ENCODE assay signal across 16 cellular contexts in the genomic region with DNA sequence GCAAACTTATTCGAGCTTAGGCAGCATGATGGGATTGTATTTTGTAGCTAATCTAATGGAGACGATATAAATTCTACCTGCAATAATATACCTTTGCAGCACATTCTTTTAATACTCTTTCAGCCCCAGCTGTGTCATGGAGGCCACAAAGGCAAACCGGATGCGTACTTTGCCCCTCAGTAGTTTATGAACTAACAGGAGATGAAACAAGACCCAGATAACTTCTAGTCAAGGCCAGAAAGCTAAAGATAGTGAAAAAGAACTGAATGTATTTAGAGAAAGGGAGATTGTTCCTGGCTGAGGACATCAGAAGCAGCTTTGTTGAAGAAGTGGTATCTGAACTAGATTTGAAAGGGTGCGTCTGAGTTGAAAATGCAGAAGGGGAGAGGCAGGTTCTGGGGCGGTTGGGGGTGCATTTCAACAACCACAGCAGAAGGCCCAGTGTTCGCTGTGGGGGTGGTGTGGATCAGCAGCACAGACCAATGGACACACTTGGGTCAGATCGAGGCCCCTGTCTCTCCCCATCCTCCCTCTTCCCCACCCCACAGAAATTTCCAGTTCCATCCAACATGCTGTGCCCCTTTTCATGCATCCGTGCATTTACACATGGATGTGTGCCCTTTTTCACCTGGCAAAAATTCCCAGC. TPM values are rescaled to one million over a fixed set of nuclear protein-coding genes. Genes with fewer than 3 reads are reported as not detected.
DNase-seq lines count a peak whose midpoint lies in the region; ATAC-seq, FAIRE-seq and TF ChIP-seq lines count a peak whose summit lies in the region.
"Had no signal": no experiment of that assay in that cellular context is flagged by ENCODE, and none has a peak within 500 bp of the region (broad histone marks: within the 10 kb centered on the region; RNA-seq: fewer than 3 reads in every experiment).

No MANE protein-coding gene starts in this region.

- no peaks in the 10 kb centered on the region for H3K9me3 ChIP-seq in CD4-positive, alpha-beta memory T cell (ENCODE audit: control insufficient read depth in 1 of 2, low read length in 2 of 2)
- no peaks in the 10 kb centered on the region for H3K9me3 ChIP-seq in HCT116 (ENCODE audit: control insufficient read depth in 1 of 2, insufficient read depth in 1 of 2, low read depth in 1 of 2, low read length in 2 of 2)
- H3K9me3 ChIP-seq in GM12878 (replicated peaks; ENCODE audit: control insufficient read depth, insufficient read depth, low read length): no peaks in the 10 kb centered on the region
- H3K9me3 ChIP-seq in colonic mucosa: no peaks in the 10 kb centered on the region
- H3K9me3 ChIP-seq: transverse colon had no signal

- H3K4me2 ChIP-seq in HCT116 (ENCODE audit: low read length) (peak overlapping the region; percentile 97; the same call in 1 of the 2 replicates), GM12878 (ENCODE audit: control insufficient read depth, insufficient read depth) (peak overlapping the region; percentile 30; the same call in 1 of the 2 replicates)

- no peak overlapping the region for H3K9ac ChIP-seq in HCT116 (ENCODE audit: low read length)
- no peak overlapping the region for H3K9ac ChIP-seq in GM12878 (ENCODE audit: control insufficient read depth, insufficient read depth, low read length)
- H3K9ac ChIP-seq in colonic mucosa (ENCODE audit: low read depth in 2 of 2, low read length in 2 of 2): peak overlapping the region in 1 of 2 donors; percentile 21

- H3K9me3 Mint-ChIP-seq in CD4-positive, alpha-beta memory T cell: peaks cover 0 to 10% (median 0%) of the 10 kb centered on the region in 8 donors
- H3K9me3 Mint-ChIP-seq in nephron progenitor cell: no peaks in the 10 kb centered on the region
- H3K9me3 Mint-ChIP-seq: T-helper 2 cell treated with Interferon-gamma antibody and Interleukin-4, amounts not matched to agents 5 μg/mL and 100 μg/mL, for 36 hours had no signal

- no peak overlapping the region for H3K4me3 ChIP-seq in CD4-positive, alpha-beta memory T cell (ENCODE audit: low read length in 2 of 2)
- H3K4me3 ChIP-seq in HCT116 (replicated peaks in 1 of 2; ENCODE audit: low read depth in 1 of 2, low read length in 2 of 2) (no peak overlapping the region), GM12878 (no peak overlapping the region), colonic mucosa (no peak overlapping the region)
- H3K4me3 ChIP-seq: transverse colon had no signal

- BruUV-seq in HCT116 (replicated peaks; lab: Mats Ljungman, UMichigan) (no TSS peak), GM12878 (replicated peaks; lab: Mats Ljungman, UMichigan) (no TSS peak)

- no peaks in the 10 kb centered on the region for H4K20me1 ChIP-seq in HCT116 (ENCODE audit: insufficient read depth)
- no peaks in the 10 kb centered on the region for H4K20me1 ChIP-seq in GM12878 (ENCODE audit: control insufficient read depth, insufficient read depth)

- peaks cover 8 to 20% of the 10 kb centered on the region in 2 donors for H3K36me3 Mint-ChIP-seq in CD4-positive, alpha-beta memory T cell
- peaks cover 11% of the 10 kb centered on the region for H3K36me3 Mint-ChIP-seq in nephron progenitor cell (ENCODE audit: low read depth)

- ATAC-seq in HCT116 (no peak), GM12878 (no peak)
- ATAC-seq: activated CD4-positive, CD25-positive, alpha-beta regulatory T cell treated with anti-CD3 and anti-CD28 coated beads, Interleukin-2, amount 50 U/mL, for 24 hours; foreskin keratinocyte; GM23338; K562 had no signal

- CTCF ChIA-PET in CD4-positive, alpha-beta memory T cell (lab: Charles Lee; ENCODE audit: partially characterized antibody): interaction anchor here (0.6 to 1.7 kb wide), 3 partner anchors 46 to 362 kb away, joined by 3 to 4 read pairs (median 3); no protein-coding TSS in a partner anchor
- CTCF ChIA-PET in HCT116 (lab: Charles Lee) (interaction anchor here (0.7 kb wide), 1 partner anchor 198 kb away, joined by 3 read pairs; no protein-coding TSS in a partner anchor), GM12878 (lab: Yijun Ruan, JAX) (interaction anchor here (0.5 to 0.8 kb wide), 3 partner anchors 14 to 350 kb away, joined by 3 to 4 read pairs (median 3); no protein-coding TSS in a partner anchor)

- 97% methylated on average over 9 of the region's 9 CpGs for WGBS in GM12878 (ENCODE audit: insufficient coverage, insufficient replicate concordance, low lambda C conversion rate, missing lambda C conversion rate)

- no peak for TF ChIP-seq CTCF in HCT116 (IDR thresholded peaks at IDR 0.05 in 2 of 3, conservative IDR thresholded peaks at IDR 0.05 in 1 of 3; ENCODE audit: borderline replicate concordance in 1 of 3, insufficient read depth in 1 of 3, low read depth in 2 of 3, low read length in 2 of 3)
- no peak for TF ChIP-seq CTCF in GM12878 (IDR thresholded peaks at IDR 0.05 in 2 of 3, conservative IDR thresholded peaks at IDR 0.05 in 1 of 3; ENCODE audit: control insufficient read depth in 2 of 3, extremely low read depth in 1 of 3, insufficient read depth in 1 of 3, low read depth in 3 of 3, low read length in 3 of 3)
- TF ChIP-seq CTCF in nephron progenitor cell (IDR thresholded peaks at IDR 0.05): no peak
- no peak for TF ChIP-seq CTCF in colonic mucosa (IDR thresholded peaks at IDR 0.05)

- H3K27me3 Mint-ChIP-seq in CD4-positive, alpha-beta memory T cell: peaks cover 3 to 6% of the 10 kb centered on the region in 2 donors
- peaks cover 11% of the 10 kb centered on the region for H3K27me3 Mint-ChIP-seq in nephron progenitor cell (ENCODE audit: low read depth, poor library complexity)

- H3K79me2 ChIP-seq in HCT116 (ENCODE audit: insufficient read depth, low read length) (peaks cover 19% of the 10 kb centered on the region), GM12878 (ENCODE audit: control insufficient read depth, insufficient read depth, low read length) (peaks cover 14% of the 10 kb centered on the region)

- intact Hi-C loops in CD4-positive, alpha-beta memory T cell (cut with micrococcal nuclease): no loop called here
- intact Hi-C loops in HCT116 (cut with micrococcal nuclease): no loop called here
- intact Hi-C loops in GM12878 (cut with micrococcal nuclease; ENCODE audit: unreplicated experiment): no loop called here
- intact Hi-C loops in colonic mucosa (cut with DNase I): no loop called here

- DNase-seq in CD4-positive, alpha-beta memory T cell: no peak
- no peak for DNase-seq in HCT116 (ENCODE audit: low read depth, low spot score)
- no peak for DNase-seq in GM12878 (ENCODE audit: low read depth, low spot score)
- DNase-seq in nephron progenitor cell: no peak
- DNase-seq in DMS79 (lab: John Stamatoyannopoulos, UW): no peak
- no peak for DNase-seq in DMS 273 treated with DMSO at 0.1 percent for 48 hours (lab: John Stamatoyannopoulos, UW)
- no peak for DNase-seq in NCI-H1436 (lab: John Stamatoyannopoulos, UW)
- no peak for DNase-seq in colonic mucosa
- DNase-seq: foreskin keratinocyte, NCI-H2081 treated with DMSO at 0.1 percent for 48 hours, NCI-H524, transverse colon had no signal

- no peak overlapping the region for H3K27ac ChIP-seq in CD4-positive, alpha-beta memory T cell (ENCODE audit: low read depth, low read length)
- H3K27ac ChIP-seq in HCT116 (ENCODE audit: low read depth, low read length): no peak overlapping the region
- H3K27ac ChIP-seq in GM12878 (ENCODE audit: control insufficient read depth, insufficient read depth): no peak overlapping the region
- no peak overlapping the region for H3K27ac ChIP-seq in colonic mucosa
- H3K27ac ChIP-seq: foreskin keratinocyte had no signal

- H3K27me3 ChIP-seq in CD4-positive, alpha-beta memory T cell (ENCODE audit: insufficient read depth, low read length): no peaks in the 10 kb centered on the region
- H3K27me3 ChIP-seq in HCT116 (ENCODE audit: insufficient read depth, low read length) (no peaks in the 10 kb centered on the region), GM12878 (replicated peaks in 1 of 2; ENCODE audit: control insufficient read depth in 2 of 2, insufficient read depth in 2 of 2, low read length in 1 of 2) (no peaks in the 10 kb centered on the region), colonic mucosa (no peaks in the 10 kb centered on the region)
- H3K27me3 ChIP-seq: foreskin keratinocyte, transverse colon had no signal

- TF ChIP-seq EP300 in GM12878 (IDR thresholded peaks at IDR 0.05; ENCODE audit: borderline replicate concordance in 1 of 2, control insufficient read depth in 1 of 2, low read depth in 2 of 2, low read length in 2 of 2): no peak

- peak overlapping the region in 5 of 7 donors; percentile 2 to 100 (median 72) for H3K27ac Mint-ChIP-seq in CD4-positive, alpha-beta memory T cell
- peak overlapping the region; percentile 42 for H3K27ac Mint-ChIP-seq in nephron progenitor cell
- H3K27ac Mint-ChIP-seq: GM23338; T-helper 2 cell treated with Interferon-gamma antibody and Interleukin-4, amounts not matched to agents 5 μg/mL and 100 μg/mL, for 36 hours had no signal

- H3K4me1 ChIP-seq in CD4-positive, alpha-beta memory T cell (ENCODE audit: insufficient read depth, low read length): peaks cover 36% of the 10 kb centered on the region
- H3K4me1 ChIP-seq in HCT116 (ENCODE audit: control insufficient read depth in 1 of 2, insufficient read depth in 2 of 2, low read length in 2 of 2) (peaks cover 25 to 46% of the 10 kb centered on the region in 2 experiments), GM12878 (ENCODE audit: control insufficient read depth, insufficient read depth, low read length) (peaks cover 18% of the 10 kb centered on the region), colonic mucosa (peaks cover 7% of the 10 kb centered on the region)
- H3K4me1 ChIP-seq: foreskin keratinocyte had no signal

- POLR2A ChIA-PET in CD4-positive, alpha-beta memory T cell (lab: Charles Lee; ENCODE audit: partially characterized antibody): interaction anchor here (1.1 to 1.7 kb wide), 3 partner anchors 8 to 42 kb away, joined by 3 read pairs; a partner anchor contains a TSS
- POLR2A ChIA-PET in HCT116 (lab: Charles Lee) (no interaction called here), GM12878 (lab: Charles Lee) (no interaction called here)

- H3K9me2 ChIP-seq in HCT116 (ENCODE audit: insufficient read depth): no peaks in the 10 kb centered on the region

- peaks cover 26 to 55% (median 40%) of the 10 kb centered on the region in 4 donors for H3K4me1 Mint-ChIP-seq in CD4-positive, alpha-beta memory T cell
- peaks cover 42% of the 10 kb centered on the region for H3K4me1 Mint-ChIP-seq in nephron progenitor cell

- H2AFZ ChIP-seq in HCT116 (ENCODE audit: low read depth, low read length, poor library complexity, severe bottlenecking) (no peak overlapping the region), GM12878 (ENCODE audit: control insufficient read depth, low read depth, low read length) (no peak overlapping the region)
- H2AFZ ChIP-seq: GM23338 had no signal

- SMC1A ChIA-PET in GM12878 (lab: Charles Lee; ENCODE audit: uncharacterized antibody, unreplicated experiment): interaction anchor here (0.8 to 1.6 kb wide), 4 partner anchors 16 to 354 kb away, joined by 3 read pairs; a partner anchor contains a TSS

- no peak for TF ChIP-seq POLR2A in HCT116 (IDR thresholded peaks at IDR 0.05; ENCODE audit: borderline replicate concordance, extremely low read depth, insufficient read depth, insufficient read length)
- no peak for TF ChIP-seq POLR2A in GM12878 (IDR thresholded peaks at IDR 0.05; ENCODE audit: low read depth, low read length)

- FAIRE-seq in GM12878 (lab: Jason Lieb, UNC): no peak
- FAIRE-seq: K562 had no signal

- H3K36me3 ChIP-seq in CD4-positive, alpha-beta memory T cell (ENCODE audit: insufficient read depth, low read length): peaks cover 4% of the 10 kb centered on the region
- no peaks in the 10 kb centered on the region; a peak in 1 of 4 replicates for H3K36me3 ChIP-seq in HCT116 (ENCODE audit: control insufficient read depth in 1 of 2, insufficient read depth in 2 of 2, low read length in 2 of 2)
- peaks cover 0 to 3% of the 10 kb centered on the region in 2 experiments; a peak in 1 of 4 replicates for H3K36me3 ChIP-seq in GM12878 (ENCODE audit: control insufficient read depth in 2 of 2, insufficient read depth in 2 of 2, low read length in 1 of 2)
- no peaks in the 10 kb centered on the region for H3K36me3 ChIP-seq in colonic mucosa
- H3K36me3 ChIP-seq: transverse colon had no signal

- no peak for TF ChIP-seq RAD21 in HCT116 (IDR thresholded peaks at IDR 0.05; ENCODE audit: low read depth)
- no peak for TF ChIP-seq RAD21 in GM12878 (IDR thresholded peaks at IDR 0.05; ENCODE audit: insufficient read depth, low read depth, low read length)

- RAD21 ChIA-PET in HCT116 (lab: Charles Lee; ENCODE audit: low non-redundant PET in 1 of 2, low total read pairs in 2 of 2, uncharacterized antibody in 2 of 2, unreplicated experiment in 2 of 2): no interaction called here
- RAD21 ChIA-PET in GM12878 (lab: Charles Lee; ENCODE audit: unreplicated experiment): interaction anchor here (0.6 to 0.7 kb wide), 2 partner anchors 195 to 333 kb away, joined by 3 read pairs; no protein-coding TSS in a partner anchor

- peak overlapping the region in 2 of 8 donors; percentile 1 to 17 for H3K4me3 Mint-ChIP-seq in CD4-positive, alpha-beta memory T cell
- peak overlapping the region; percentile 44 for H3K4me3 Mint-ChIP-seq in nephron progenitor cell

- in situ Hi-C loops in GM12878 (cut with MboI): loop anchor here (25.0 kb wide), 1 partner anchor 559 kb away; a partner anchor contains a TSS

RNA-seq across cellular contexts. Expression of a gene that starts 2.0 kb away (rescaled TPM):
- total RNA-seq in CD4-positive, alpha-beta memory T cell: 10 to 100 TPM; 19.0 to 21.7 TPM
- 1 to 10 TPM; 4.0 to 6.9 TPM for polyA plus RNA-seq in CD4-positive, alpha-beta memory T cell
- 17.7 TPM for total RNA-seq in HCT116 (2021; ENCODE audit: unreplicated experiment)
- polyA plus RNA-seq in HCT116 (2012): 7.8 and 11.2 TPM in 2 replicates
- 14.8 and 17.0 TPM in 2 replicates for total RNA-seq in GM12878 (2013; cell fraction: nucleolus; rRNA removed)
- 11.9 and 12.1 TPM in 2 replicates for total RNA-seq in GM12878 (2014; rRNA removed)
- 8.0 and 9.3 TPM in 2 replicates for total RNA-seq in GM12878 (2014; rRNA removed; fragmentation: Illumina TruSeq; extraction: Trizol)
- total RNA-seq in GM12878 (2021): 11.9 and 13.1 TPM in 2 replicates
- polyA plus RNA-seq in GM12878 (2011; ENCODE audit: low read depth): 7.9 TPM
- polyA plus RNA-seq in GM12878 (2011; rRNA removed): 8.0 and 8.1 TPM in 2 replicates
- 8.5 and 9.5 TPM in 2 replicates for polyA plus RNA-seq in GM12878 (2011; cell fraction: cytosol; rRNA removed)
- polyA plus RNA-seq in GM12878 (2011; cell fraction: nucleus; rRNA removed): 20.0 and 20.4 TPM in 2 replicates
- 8.7 and 10.4 TPM in 2 replicates for polyA plus RNA-seq in GM12878 (2012)
- polyA plus RNA-seq in GM12878 (2014; fragmentation: Illumina TruSeq; extraction: Trizol): 8.2 and 9.7 TPM in 2 replicates
- 1 to 10 TPM; 1.4 to 2.6 TPM for polyA plus RNA-seq in GM12878 (2014; fragmentation: Nextera tagmentation; extraction: Ambion mirVana)
- 14.4 and 14.7 TPM in 2 replicates for polyA plus RNA-seq in GM12878 (2014; rRNA removed)
- polyA plus RNA-seq in GM12878 (2016; fragmentation: Nextera tagmentation; extraction: Ambion mirVana): 1 to 10 TPM; 2.6 to 5.6 TPM
- 4.8 and 7.9 TPM in 2 replicates for polyA minus RNA-seq in GM12878 (2011; rRNA and poly(A)+ RNA removed)
- 3.9 and 4.3 TPM in 2 replicates for polyA minus RNA-seq in GM12878 (2011; cell fraction: cytosol; rRNA and poly(A)+ RNA removed)
- 4.0 and 5.1 TPM in 2 replicates for polyA minus RNA-seq in GM12878 (2011; cell fraction: nucleus; rRNA and poly(A)+ RNA removed)
- 10 to 100 TPM in 1 of 2 donors, 1 to 10 TPM in 1; 7.2 to 11.0 TPM for total RNA-seq in colonic mucosa

RNA-seq across cellular contexts. Expression of a gene that starts 16.6 kb away (rescaled TPM):
- 1 to 10 TPM in 1 of 2 experiments, under 1 TPM in 1; 0.73 to 1.3 TPM for total RNA-seq in CD4-positive, alpha-beta memory T cell
- polyA plus RNA-seq in CD4-positive, alpha-beta memory T cell: 1 to 10 TPM in 1 of 2 donors, not detected in 1; 1.4 TPM
- 9.4 TPM for total RNA-seq in HCT116 (2021; ENCODE audit: unreplicated experiment)
- 5.7 and 7.0 TPM in 2 replicates for polyA plus RNA-seq in HCT116 (2012)
- 7.9 and 8.3 TPM in 2 replicates for total RNA-seq in GM12878 (2013; cell fraction: nucleolus; rRNA removed)
- 1.0 and 1.3 TPM in 2 replicates for total RNA-seq in GM12878 (2014; rRNA removed)
- total RNA-seq in GM12878 (2014; rRNA removed; fragmentation: Illumina TruSeq; extraction: Trizol): 1.4 and 2.2 TPM in 2 replicates
- total RNA-seq in GM12878 (2021): 0.92 and 1.7 TPM in 2 replicates
- 0.64 TPM for polyA plus RNA-seq in GM12878 (2011; ENCODE audit: low read depth)
- polyA plus RNA-seq in GM12878 (2011; rRNA removed): 1.5 and 2.0 TPM in 2 replicates
- polyA plus RNA-seq in GM12878 (2011; cell fraction: cytosol; rRNA removed): 2.0 and 2.1 TPM in 2 replicates
- 9.0 and 9.8 TPM in 2 replicates for polyA plus RNA-seq in GM12878 (2011; cell fraction: nucleus; rRNA removed)
- 0.88 and 1.2 TPM in 2 replicates for polyA plus RNA-seq in GM12878 (2012)
- 1.8 and 2.1 TPM in 2 replicates for polyA plus RNA-seq in GM12878 (2014; fragmentation: Illumina TruSeq; extraction: Trizol)
- polyA plus RNA-seq in GM12878 (2014; fragmentation: Nextera tagmentation; extraction: Ambion mirVana): under 1 TPM; 0.10 to 0.46 TPM
- polyA plus RNA-seq in GM12878 (2014; rRNA removed): 2.4 and 3.0 TPM in 2 replicates
- polyA plus RNA-seq in GM12878 (2016; fragmentation: Nextera tagmentation; extraction: Ambion mirVana): 1 to 10 TPM; 1.2 to 1.5 TPM
- 0.67 and 1.2 TPM in 2 replicates for polyA minus RNA-seq in GM12878 (2011; rRNA and poly(A)+ RNA removed)
- polyA minus RNA-seq in GM12878 (2011; cell fraction: cytosol; rRNA and poly(A)+ RNA removed): 1.0 TPM in 1 of 2 replicates, not detected in the other
- polyA minus RNA-seq in GM12878 (2011; cell fraction: nucleus; rRNA and poly(A)+ RNA removed): 1.6 and 2.7 TPM in 2 replicates
- total RNA-seq in colonic mucosa: 1 to 10 TPM; 4.8 to 6.9 TPM

RNA-seq across cellular contexts. Expression of a gene that starts 41.1 kb away (rescaled TPM):
- total RNA-seq in CD4-positive, alpha-beta memory T cell: 10 to 100 TPM; 31.5 to 32.3 TPM
- 10 to 100 TPM; 31.3 to 37.7 TPM for polyA plus RNA-seq in CD4-positive, alpha-beta memory T cell
- total RNA-seq in HCT116 (2021; ENCODE audit: unreplicated experiment) (49.1 TPM), GM12878 (2014; rRNA removed) (42.6 and 45.7 TPM in 2 replicates), GM12878 (2014; rRNA removed; fragmentation: Illumina TruSeq; extraction: Trizol) (43.5 and 45.4 TPM in 2 replicates), GM12878 (2021) (44.5 and 45.8 TPM in 2 replicates), colonic mucosa (10 to 100 TPM; 29.5 to 43.2 TPM)
- polyA plus RNA-seq in HCT116 (2012): 38.8 and 49.9 TPM in 2 replicates
- total RNA-seq in GM12878 (2013; cell fraction: nucleolus; rRNA removed): 39.6 and 50.0 TPM in 2 replicates
- 37.7 TPM for polyA plus RNA-seq in GM12878 (2011; ENCODE audit: low read depth)
- polyA plus RNA-seq in GM12878 (2011; rRNA removed) (53.5 and 62.0 TPM in 2 replicates), GM12878 (2014; fragmentation: Illumina TruSeq; extraction: Trizol) (56.4 and 59.3 TPM in 2 replicates), GM12878 (2014; fragmentation: Nextera tagmentation; extraction: Ambion mirVana) (10 to 100 TPM; 47.9 to 52.6 TPM), GM12878 (2014; rRNA removed) (50.8 and 53.1 TPM in 2 replicates), GM12878 (2016; fragmentation: Nextera tagmentation; extraction: Ambion mirVana) (10 to 100 TPM; 70.1 to 73.3 TPM)
- 57.7 and 60.9 TPM in 2 replicates for polyA plus RNA-seq in GM12878 (2011; cell fraction: cytosol; rRNA removed)
- 26.7 and 28.8 TPM in 2 replicates for polyA plus RNA-seq in GM12878 (2011; cell fraction: nucleus; rRNA removed)
- polyA plus RNA-seq in GM12878 (2012): 41.0 and 48.4 TPM in 2 replicates
- 42.9 and 54.6 TPM in 2 replicates for polyA minus RNA-seq in GM12878 (2011; rRNA and poly(A)+ RNA removed)
- 14.3 and 16.3 TPM in 2 replicates for polyA minus RNA-seq in GM12878 (2011; cell fraction: cytosol; rRNA and poly(A)+ RNA removed)
- 9.9 and 17.9 TPM in 2 replicates for polyA minus RNA-seq in GM12878 (2011; cell fraction: nucleus; rRNA and poly(A)+ RNA removed)

RNA-seq across cellular contexts. Expression of a gene that starts 41.2 kb away (rescaled TPM):
- 10 to 100 TPM in 1 of 2 experiments, 1 to 10 TPM in 1; 9.9 to 12.6 TPM for total RNA-seq in CD4-positive, alpha-beta memory T cell
- polyA plus RNA-seq in CD4-positive, alpha-beta memory T cell: 1 to 10 TPM in 1 of 2 donors, under 1 TPM in 1; 0.89 to 5.6 TPM
- total RNA-seq in HCT116 (2021; ENCODE audit: unreplicated experiment): 12.2 TPM
- polyA plus RNA-seq in HCT116 (2012): 3.8 and 4.4 TPM in 2 replicates
- 5.8 and 7.2 TPM in 2 replicates for total RNA-seq in GM12878 (2013; cell fraction: nucleolus; rRNA removed)
- 3.2 and 5.8 TPM in 2 replicates for total RNA-seq in GM12878 (2014; rRNA removed)
- 2.5 and 3.0 TPM in 2 replicates for total RNA-seq in GM12878 (2014; rRNA removed; fragmentation: Illumina TruSeq; extraction: Trizol)
- total RNA-seq in GM12878 (2021): 8.1 and 10.0 TPM in 2 replicates
- 1.5 TPM for polyA plus RNA-seq in GM12878 (2011; ENCODE audit: low read depth)
- 1.6 and 1.8 TPM in 2 replicates for polyA plus RNA-seq in GM12878 (2011; rRNA removed)
- 1.3 and 1.7 TPM in 2 replicates for polyA plus RNA-seq in GM12878 (2011; cell fraction: cytosol; rRNA removed)
- polyA plus RNA-seq in GM12878 (2011; cell fraction: nucleus; rRNA removed): 1.8 and 3.5 TPM in 2 replicates
- polyA plus RNA-seq in GM12878 (2012): 2.6 and 2.8 TPM in 2 replicates
- polyA plus RNA-seq in GM12878 (2014; fragmentation: Illumina TruSeq; extraction: Trizol): 2.5 and 2.8 TPM in 2 replicates
- polyA plus RNA-seq in GM12878 (2014; fragmentation: Nextera tagmentation; extraction: Ambion mirVana): under 1 TPM; 0.15 to 0.26 TPM
- polyA plus RNA-seq in GM12878 (2014; rRNA removed): 3.8 and 5.3 TPM in 2 replicates
- 1 to 10 TPM; 3.2 to 4.2 TPM for polyA plus RNA-seq in GM12878 (2016; fragmentation: Nextera tagmentation; extraction: Ambion mirVana)
- 2.8 and 2.9 TPM in 2 replicates for polyA minus RNA-seq in GM12878 (2011; rRNA and poly(A)+ RNA removed)
- 1.3 and 2.3 TPM in 2 replicates for polyA minus RNA-seq in GM12878 (2011; cell fraction: cytosol; rRNA and poly(A)+ RNA removed)
- polyA minus RNA-seq in GM12878 (2011; cell fraction: nucleus; rRNA and poly(A)+ RNA removed): 1.7 and 3.0 TPM in 2 replicates
- 10 to 100 TPM; 16.5 to 18.2 TPM for total RNA-seq in colonic mucosa
